ENCODE assay signal across 1 cellular context in genomic region chr16:84647830-84648594, GRCh38.
TF ChIP-seq lines count a peak whose summit lies in the region.

KLHL36 (plus strand) TSS chr16:84648511; CDS start chr16:84650868, 2,357 bp downstream.

TF ChIP-seq in HepG2, 621 proteins besides CTCF, POLR2A, EP300 and RAD21 (continued from another document and continues in another):
- TF ChIP-seq PRDM15 (CRISPR knock-in tag; IDR thresholded peaks at IDR 0.05), result 0 out of 2 replicates have a peak, but pooled peaks have one; percentile 34
- TF ChIP-seq ZNF543 (CRISPR knock-in tag; IDR thresholded peaks at IDR 0.05), result peak; percentile 84
- TF ChIP-seq PITX1 (CRISPR knock-in tag; IDR thresholded peaks at IDR 0.05), result peak; percentile 34; the same call in 1 of the 2 replicates
- TF ChIP-seq ZNF800 (CRISPR knock-in tag; IDR thresholded peaks at IDR 0.05), result no peak
- TF ChIP-seq, protein P1, sequence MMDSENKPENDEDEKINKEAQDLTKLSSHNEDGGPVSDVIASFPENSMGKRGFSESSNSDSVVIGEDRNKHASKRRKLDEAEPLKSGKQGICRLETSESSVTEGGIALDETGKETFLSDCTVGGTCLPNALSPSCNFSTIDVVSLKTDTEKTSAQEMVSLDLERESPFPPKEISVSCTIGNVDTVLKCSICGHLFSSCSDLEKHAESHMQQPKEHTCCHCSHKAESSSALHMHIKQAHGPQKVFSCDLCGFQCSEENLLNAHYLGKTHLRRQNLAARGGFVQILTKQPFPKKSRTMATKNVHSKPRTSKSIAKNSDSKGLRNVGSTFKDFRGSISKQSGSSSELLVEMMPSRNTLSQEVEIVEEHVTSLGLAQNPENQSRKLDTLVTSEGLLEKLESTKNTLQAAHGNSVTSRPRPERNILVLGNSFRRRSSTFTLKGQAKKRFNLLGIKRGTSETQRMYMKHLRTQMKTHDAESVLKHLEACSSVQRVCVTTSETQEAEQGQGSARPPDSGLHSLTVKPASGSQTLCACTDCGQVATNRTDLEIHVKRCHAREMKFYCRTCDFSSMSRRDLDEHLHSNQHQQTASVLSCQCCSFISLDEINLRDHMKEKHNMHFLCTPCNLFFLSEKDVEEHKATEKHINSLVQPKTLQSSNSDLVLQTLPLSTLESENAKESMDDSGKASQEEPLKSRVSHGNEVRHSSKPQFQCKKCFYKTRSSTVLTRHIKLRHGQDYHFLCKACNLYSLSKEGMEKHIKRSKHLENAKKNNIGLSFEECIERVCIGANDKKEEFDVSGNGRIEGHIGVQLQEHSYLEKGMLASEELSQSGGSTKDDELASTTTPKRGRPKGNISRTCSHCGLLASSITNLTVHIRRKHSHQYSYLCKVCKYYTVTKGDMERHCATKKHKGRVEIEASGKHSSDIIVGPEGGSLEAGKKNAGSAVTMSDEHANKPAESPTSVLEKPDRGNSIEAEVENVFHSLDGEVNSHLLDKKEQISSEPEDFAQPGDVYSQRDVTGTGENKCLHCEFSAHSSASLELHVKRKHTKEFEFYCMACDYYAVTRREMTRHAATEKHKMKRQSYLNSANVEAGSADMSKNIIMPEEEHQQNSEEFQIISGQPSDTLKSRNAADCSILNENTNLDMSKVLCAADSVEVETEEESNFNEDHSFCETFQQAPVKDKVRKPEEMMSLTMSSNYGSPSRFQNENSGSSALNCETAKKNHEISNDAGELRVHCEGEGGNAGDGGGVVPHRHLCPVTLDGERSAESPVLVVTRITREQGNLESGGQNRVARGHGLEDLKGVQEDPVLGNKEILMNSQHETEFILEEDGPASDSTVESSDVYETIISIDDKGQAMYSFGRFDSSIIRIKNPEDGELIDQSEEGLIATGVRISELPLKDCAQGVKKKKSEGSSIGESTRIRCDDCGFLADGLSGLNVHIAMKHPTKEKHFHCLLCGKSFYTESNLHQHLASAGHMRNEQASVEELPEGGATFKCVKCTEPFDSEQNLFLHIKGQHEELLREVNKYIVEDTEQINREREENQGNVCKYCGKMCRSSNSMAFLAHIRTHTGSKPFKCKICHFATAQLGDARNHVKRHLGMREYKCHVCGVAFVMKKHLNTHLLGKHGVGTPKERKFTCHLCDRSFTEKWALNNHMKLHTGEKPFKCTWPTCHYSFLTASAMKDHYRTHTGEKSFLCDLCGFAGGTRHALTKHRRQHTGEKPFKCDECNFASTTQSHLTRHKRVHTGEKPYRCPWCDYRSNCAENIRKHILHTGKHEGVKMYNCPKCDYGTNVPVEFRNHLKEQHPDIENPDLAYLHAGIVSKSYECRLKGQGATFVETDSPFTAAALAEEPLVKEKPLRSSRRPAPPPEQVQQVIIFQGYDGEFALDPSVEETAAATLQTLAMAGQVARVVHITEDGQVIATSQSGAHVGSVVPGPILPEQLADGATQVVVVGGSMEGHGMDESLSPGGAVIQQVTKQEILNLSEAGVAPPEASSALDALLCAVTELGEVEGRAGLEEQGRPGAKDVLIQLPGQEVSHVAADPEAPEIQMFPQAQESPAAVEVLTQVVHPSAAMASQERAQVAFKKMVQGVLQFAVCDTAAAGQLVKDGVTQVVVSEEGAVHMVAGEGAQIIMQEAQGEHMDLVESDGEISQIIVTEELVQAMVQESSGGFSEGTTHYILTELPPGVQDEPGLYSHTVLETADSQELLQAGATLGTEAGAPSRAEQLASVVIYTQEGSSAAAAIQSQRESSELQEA (CRISPR knock-in tag; IDR thresholded peaks at IDR 0.05; ENCODE audit: not compliant biosample characterization), result peak; percentile 93
- TF ChIP-seq ZNF879 (CRISPR knock-in tag; IDR thresholded peaks at IDR 0.05), result peak; percentile 72; the same call in 1 of the 2 replicates
- TF ChIP-seq DNMT1 (CRISPR knock-in tag; IDR thresholded peaks at IDR 0.05), result peak; percentile 74; the same call in 1 of the 2 replicates
- no peak for TF ChIP-seq KDM4B (CRISPR knock-in tag; IDR thresholded peaks at IDR 0.05)
- no peak for TF ChIP-seq MBNL3 (CRISPR knock-in tag; conservative IDR thresholded peaks at IDR 0.05)
- TF ChIP-seq, protein P2, sequence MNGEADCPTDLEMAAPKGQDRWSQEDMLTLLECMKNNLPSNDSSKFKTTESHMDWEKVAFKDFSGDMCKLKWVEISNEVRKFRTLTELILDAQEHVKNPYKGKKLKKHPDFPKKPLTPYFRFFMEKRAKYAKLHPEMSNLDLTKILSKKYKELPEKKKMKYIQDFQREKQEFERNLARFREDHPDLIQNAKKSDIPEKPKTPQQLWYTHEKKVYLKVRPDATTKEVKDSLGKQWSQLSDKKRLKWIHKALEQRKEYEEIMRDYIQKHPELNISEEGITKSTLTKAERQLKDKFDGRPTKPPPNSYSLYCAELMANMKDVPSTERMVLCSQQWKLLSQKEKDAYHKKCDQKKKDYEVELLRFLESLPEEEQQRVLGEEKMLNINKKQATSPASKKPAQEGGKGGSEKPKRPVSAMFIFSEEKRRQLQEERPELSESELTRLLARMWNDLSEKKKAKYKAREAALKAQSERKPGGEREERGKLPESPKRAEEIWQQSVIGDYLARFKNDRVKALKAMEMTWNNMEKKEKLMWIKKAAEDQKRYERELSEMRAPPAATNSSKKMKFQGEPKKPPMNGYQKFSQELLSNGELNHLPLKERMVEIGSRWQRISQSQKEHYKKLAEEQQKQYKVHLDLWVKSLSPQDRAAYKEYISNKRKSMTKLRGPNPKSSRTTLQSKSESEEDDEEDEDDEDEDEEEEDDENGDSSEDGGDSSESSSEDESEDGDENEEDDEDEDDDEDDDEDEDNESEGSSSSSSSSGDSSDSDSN (CRISPR knock-in tag; IDR thresholded peaks at IDR 0.05), result peak; percentile 65
- 0 out of 2 replicates have a peak, but pooled peaks have one; percentile 33 for TF ChIP-seq ZNF629 (CRISPR knock-in tag; conservative IDR thresholded peaks at IDR 0.05)
- TF ChIP-seq ZNF746 (CRISPR knock-in tag; IDR thresholded peaks at IDR 0.05), result 0 out of 2 replicates have a peak, but pooled peaks have one; percentile 22
- 0 out of 2 replicates have a peak, but pooled peaks have one; percentile 5 for TF ChIP-seq POLR2G (IDR thresholded peaks at IDR 0.05; ENCODE audit: low read depth, low read length)
- TF ChIP-seq HNRNPUL1 (IDR thresholded peaks at IDR 0.05; ENCODE audit: low read depth, low read length), result no peak
- TF ChIP-seq, protein P3, sequence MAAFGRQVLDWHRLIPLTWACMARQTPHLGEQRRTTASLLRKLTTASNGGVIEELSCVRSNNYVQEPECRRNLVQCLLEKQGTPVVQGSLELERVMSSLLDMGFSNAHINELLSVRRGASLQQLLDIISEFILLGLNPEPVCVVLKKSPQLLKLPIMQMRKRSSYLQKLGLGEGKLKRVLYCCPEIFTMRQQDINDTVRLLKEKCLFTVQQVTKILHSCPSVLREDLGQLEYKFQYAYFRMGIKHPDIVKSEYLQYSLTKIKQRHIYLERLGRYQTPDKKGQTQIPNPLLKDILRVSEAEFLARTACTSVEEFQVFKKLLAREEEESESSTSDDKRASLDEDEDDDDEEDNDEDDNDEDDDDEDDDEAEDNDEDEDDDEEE (CRISPR knock-in tag; IDR thresholded peaks at IDR 0.05), result 0 out of 2 replicates have a peak, but pooled peaks have one; percentile 73
- TF ChIP-seq, protein P4, sequence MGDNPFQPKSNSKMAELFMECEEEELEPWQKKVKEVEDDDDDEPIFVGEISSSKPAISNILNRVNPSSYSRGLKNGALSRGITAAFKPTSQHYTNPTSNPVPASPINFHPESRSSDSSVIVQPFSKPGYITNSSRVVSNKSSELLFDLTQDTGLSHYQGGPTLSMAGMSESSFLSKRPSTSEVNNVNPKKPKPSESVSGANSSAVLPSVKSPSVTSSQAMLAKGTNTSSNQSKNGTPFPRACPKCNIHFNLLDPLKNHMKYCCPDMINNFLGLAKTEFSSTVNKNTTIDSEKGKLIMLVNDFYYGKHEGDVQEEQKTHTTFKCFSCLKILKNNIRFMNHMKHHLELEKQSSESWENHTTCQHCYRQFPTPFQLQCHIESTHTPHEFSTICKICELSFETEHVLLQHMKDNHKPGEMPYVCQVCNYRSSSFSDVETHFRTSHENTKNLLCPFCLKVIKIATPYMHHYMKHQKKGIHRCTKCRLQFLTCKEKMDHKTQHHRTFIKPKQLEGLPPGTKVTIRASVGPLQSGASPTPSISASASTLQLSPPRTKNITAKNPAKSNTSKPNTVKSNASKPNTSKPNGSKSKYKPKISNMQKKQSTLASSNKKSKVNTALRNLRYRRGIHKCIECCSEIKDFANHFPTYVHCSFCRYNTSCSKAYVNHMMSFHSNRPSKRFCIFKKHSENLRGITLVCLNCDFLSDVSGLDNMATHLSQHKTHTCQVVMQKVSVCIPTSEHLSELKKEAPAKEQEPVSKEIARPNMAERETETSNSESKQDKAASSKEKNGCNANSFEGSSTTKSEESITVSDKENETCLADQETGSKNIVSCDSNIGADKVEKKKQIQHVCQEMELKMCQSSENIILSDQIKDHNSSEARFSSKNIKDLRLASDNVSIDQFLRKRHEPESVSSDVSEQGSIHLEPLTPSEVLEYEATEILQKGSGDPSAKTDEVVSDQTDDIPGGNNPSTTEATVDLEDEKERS (CRISPR knock-in tag; IDR thresholded peaks at IDR 0.05), result no peak
- TF ChIP-seq KLF9 (CRISPR knock-in tag; IDR thresholded peaks at IDR 0.05; ENCODE audit: low read depth), result peak; percentile 55; the same call in 1 of the 2 replicates
- TF ChIP-seq ETV6 (CRISPR knock-in tag; conservative IDR thresholded peaks at IDR 0.05), result peak; percentile 79; the same call in 1 of the 2 replicates
- no peak for TF ChIP-seq ZNF75D (CRISPR knock-in tag; IDR thresholded peaks at IDR 0.05; ENCODE audit: borderline replicate concordance)
- TF ChIP-seq, protein P5, sequence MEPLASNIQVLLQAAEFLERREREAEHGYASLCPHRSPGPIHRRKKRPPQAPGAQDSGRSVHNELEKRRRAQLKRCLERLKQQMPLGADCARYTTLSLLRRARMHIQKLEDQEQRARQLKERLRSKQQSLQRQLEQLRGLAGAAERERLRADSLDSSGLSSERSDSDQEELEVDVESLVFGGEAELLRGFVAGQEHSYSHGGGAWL (CRISPR knock-in tag; IDR thresholded peaks at IDR 0.05), result peak; percentile 87
- TF ChIP-seq HDAC2 (CRISPR knock-in tag; IDR thresholded peaks at IDR 0.05), result peak; percentile 60; the same call in 1 of the 2 replicates
- peak; percentile 73 for TF ChIP-seq ZFY (CRISPR knock-in tag; IDR thresholded peaks at IDR 0.05)
- no peak for TF ChIP-seq MEF2D (CRISPR knock-in tag; IDR thresholded peaks at IDR 0.05)
- peak; percentile 63; the same call in 1 of the 2 replicates for TF ChIP-seq PHF8 (CRISPR knock-in tag; IDR thresholded peaks at IDR 0.05)
- peak; percentile 91 for TF ChIP-seq ZBTB38 (CRISPR knock-in tag; IDR thresholded peaks at IDR 0.05)
- TF ChIP-seq ZNF160 (CRISPR knock-in tag; IDR thresholded peaks at IDR 0.05), result peak; percentile 67; the same call in 1 of the 2 replicates
- TF ChIP-seq NCOA2 (CRISPR knock-in tag; IDR thresholded peaks at IDR 0.05), result peak; percentile 30; the same call in 1 of the 2 replicates
- TF ChIP-seq ZNF513 (CRISPR knock-in tag; conservative IDR thresholded peaks at IDR 0.05), result 0 out of 2 replicates have a peak, but pooled peaks have one; percentile 58
- no peak for TF ChIP-seq BHLHE40 (IDR thresholded peaks at IDR 0.05; ENCODE audit: low read length)
- no peak for TF ChIP-seq ZBTB1 (CRISPR knock-in tag; IDR thresholded peaks at IDR 0.05; ENCODE audit: borderline replicate concordance)
- no peak for TF ChIP-seq BCL6 (CRISPR knock-in tag; IDR thresholded peaks at IDR 0.05)
- 0 out of 2 replicates have a peak, but pooled peaks have one; percentile 26 for TF ChIP-seq TP53 (CRISPR knock-in tag; conservative IDR thresholded peaks at IDR 0.05)
